13 cellular contexts compared by ENCODE assay signal in genomic region chr2:60488291-60488690, GRCh38.
DNase-seq lines count a peak whose midpoint lies in the region; ATAC-seq and TF ChIP-seq lines count a peak whose summit lies in the region.
"Had no signal": no experiment of that assay in that cellular context is flagged by ENCODE, and none has a peak within 500 bp of the region (broad histone marks: within the 10 kb centered on the region; RNA-seq: fewer than 3 reads in every experiment).

No MANE protein-coding gene starts in this region.

- H3K27me3 ChIP-seq in MG63 = no peaks in the 10 kb centered on the region
- H3K27me3 ChIP-seq: SJSA1 had no signal

- H3K27me3 Mint-ChIP-seq in dendritic cell treated with granulocyte-macrophage colony-stimulating factor and Interleukin-4, amounts not matched to agents 40 ng/mL and 50 ng/mL, for 4 days = no peaks in the 10 kb centered on the region
- peaks cover 6% of the 10 kb centered on the region for H3K27me3 Mint-ChIP-seq in activated CD4-positive, alpha-beta T cell treated with anti-CD3 and anti-CD28 coated beads, Interleukin-2, amount 10 ng/mL, durations not matched to agents 7 days and 5 days

- peaks cover 11% of the 10 kb centered on the region for H3K36me3 Mint-ChIP-seq in dendritic cell treated with granulocyte-macrophage colony-stimulating factor and Interleukin-4, amounts not matched to agents 40 ng/mL and 50 ng/mL, for 4 days (ENCODE audit: low read depth)
- no peaks in the 10 kb centered on the region for H3K36me3 Mint-ChIP-seq in activated CD4-positive, alpha-beta T cell treated with anti-CD3 and anti-CD28 coated beads, Interleukin-2, amount 10 ng/mL, durations not matched to agents 7 days and 5 days (ENCODE audit: low read depth)

- no peak for TF ChIP-seq POLR2A in erythroblast (IDR thresholded peaks at IDR 0.05; ENCODE audit: low read length)

- H3K4me1 Mint-ChIP-seq in dendritic cell treated with granulocyte-macrophage colony-stimulating factor and Interleukin-4, amounts not matched to agents 40 ng/mL and 50 ng/mL, for 4 days (ENCODE audit: low read depth) = peaks cover 70% of the 10 kb centered on the region
- H3K4me1 Mint-ChIP-seq in activated CD4-positive, alpha-beta T cell treated with anti-CD3 and anti-CD28 coated beads, Interleukin-2, amount 10 ng/mL, durations not matched to agents 7 days and 5 days = peaks cover 2% of the 10 kb centered on the region

- DNase-seq in activated CD4-positive, alpha-beta T cell treated with anti-CD3 and anti-CD28 coated beads, Interleukin-2, amount 10 ng/mL, durations not matched to agents 7 days and 5 days = no peak
- no peak for DNase-seq in erythroblast (lab: John Stamatoyannopoulos, UW)
- no peak for DNase-seq in GF-D8 (lab: John Stamatoyannopoulos, UW)
- no peak for DNase-seq in MG63
- DNase-seq: activated CD8-positive, alpha-beta memory T cell treated with anti-CD3 and anti-CD28 coated beads, Interleukin-2, amount 50 U/mL, for 4 hours; NCI-H146; NCI-H748 treated with DMSO at 0.1 percent for 48 hours had no signal

- CTCF ChIA-PET in activated CD4-positive, alpha-beta T cell treated with anti-CD3 and anti-CD28 coated beads, Interleukin-2, amount 10 ng/mL, durations not matched to agents 7 days and 5 days (lab: Charles Lee) = no interaction called here

- H3K9me3 Mint-ChIP-seq in dendritic cell treated with granulocyte-macrophage colony-stimulating factor and Interleukin-4, amounts not matched to agents 40 ng/mL and 50 ng/mL, for 4 days = no peaks in the 10 kb centered on the region
- no peaks in the 10 kb centered on the region for H3K9me3 Mint-ChIP-seq in activated CD4-positive, alpha-beta T cell treated with anti-CD3 and anti-CD28 coated beads, Interleukin-2, amount 10 ng/mL, durations not matched to agents 7 days and 5 days

- peak; percentile 71 for ATAC-seq in GM18861 (IDR thresholded peaks at IDR 0.05; ENCODE audit: unreplicated experiment)
- ATAC-seq in GM21619 (IDR thresholded peaks at IDR 0.05; ENCODE audit: unreplicated experiment) = peak; percentile 63
- ATAC-seq in HG03108 (IDR thresholded peaks at IDR 0.05; ENCODE audit: unreplicated experiment) = peak; percentile 51
- ATAC-seq: sciatic nerve had no signal

- no peaks in the 10 kb centered on the region for H3K36me3 ChIP-seq in MG63
- H3K36me3 ChIP-seq: SJSA1 had no signal

- no peaks in the 10 kb centered on the region for H3K9me3 ChIP-seq in MG63
- H3K9me3 ChIP-seq: SJSA1 had no signal

- no peak overlapping the region for H3K4me3 ChIP-seq in MG63
- H3K4me3 ChIP-seq: SJSA1 had no signal

- intact Hi-C loops in dendritic cell treated with granulocyte-macrophage colony-stimulating factor and Interleukin-4, amounts not matched to agents 40 ng/mL and 50 ng/mL, for 4 days (cut with micrococcal nuclease) = loop anchor here (10.0 kb wide), 1 partner anchor 53 kb away; no protein-coding TSS in a partner anchor

- H3K27ac Mint-ChIP-seq in dendritic cell treated with granulocyte-macrophage colony-stimulating factor and Interleukin-4, amounts not matched to agents 40 ng/mL and 50 ng/mL, for 4 days = peak overlapping the region; percentile 39
- H3K27ac Mint-ChIP-seq in activated CD4-positive, alpha-beta T cell treated with anti-CD3 and anti-CD28 coated beads, Interleukin-2, amount 10 ng/mL, durations not matched to agents 7 days and 5 days = no peak overlapping the region

- POLR2A ChIA-PET in activated CD4-positive, alpha-beta T cell treated with anti-CD3 and anti-CD28 coated beads, Interleukin-2, amount 10 ng/mL, durations not matched to agents 7 days and 5 days (lab: Charles Lee) = no interaction called here

- H3K4me3 Mint-ChIP-seq in dendritic cell treated with granulocyte-macrophage colony-stimulating factor and Interleukin-4, amounts not matched to agents 40 ng/mL and 50 ng/mL, for 4 days = no peak overlapping the region
- H3K4me3 Mint-ChIP-seq in activated CD4-positive, alpha-beta T cell treated with anti-CD3 and anti-CD28 coated beads, Interleukin-2, amount 10 ng/mL, durations not matched to agents 7 days and 5 days = no peak overlapping the region
